In the genomic region with DNA sequence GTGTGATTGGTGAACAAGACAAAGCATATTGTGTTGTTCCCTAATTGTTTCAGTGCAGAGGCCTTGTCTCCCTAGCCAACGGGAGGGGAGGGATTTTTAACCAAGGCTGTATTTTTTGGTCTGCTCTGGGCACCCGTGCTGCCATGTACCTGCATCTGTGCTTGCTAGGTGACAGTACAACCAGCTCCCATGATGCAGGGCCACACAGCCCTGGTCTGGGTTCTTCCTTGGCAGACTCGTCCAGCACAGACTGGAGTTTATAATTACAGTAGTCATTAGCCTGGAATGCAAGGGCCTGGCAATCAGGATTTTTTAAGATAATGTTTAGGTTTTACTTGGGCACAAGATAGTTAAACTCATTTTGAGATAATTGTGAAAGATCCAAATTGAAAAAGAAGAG, we compare ENCODE assay signal across 23 cellular contexts. TPM values are rescaled to one million over a fixed set of nuclear protein-coding genes. Genes with fewer than 3 reads are reported as not detected.
DNase-seq lines count a peak whose midpoint lies in the region; ATAC-seq and TF ChIP-seq lines count a peak whose summit lies in the region.
"Had no signal": no experiment of that assay in that cellular context is flagged by ENCODE, and none has a peak within 500 bp of the region (broad histone marks: within the 10 kb centered on the region; RNA-seq: fewer than 3 reads in every experiment).

No MANE protein-coding gene starts in this region.

- H3K4me3 Mint-ChIP-seq in GM23338 (no peak overlapping the region), WTC11 (no peak overlapping the region)
- H3K4me3 Mint-ChIP-seq: CD4-positive, alpha-beta T cell; CD8-positive, alpha-beta memory T cell; HFFc6 had no signal

- H3K4me2 ChIP-seq in GM23338, result no peak overlapping the region
- no peak overlapping the region for H3K4me2 ChIP-seq in parathyroid adenoma (ENCODE audit: low read length)
- no peak overlapping the region for H3K4me2 ChIP-seq in PC-9
- H3K4me2 ChIP-seq: A549 had no signal

- H3K4me1 ChIP-seq in GM23338 (ENCODE audit: insufficient read depth) (peaks cover 51% of the 10 kb centered on the region), parathyroid adenoma (peaks cover 16% of the 10 kb centered on the region), upper lobe of right lung (peaks cover 28% of the 10 kb centered on the region), PC-9 (replicated peaks; ENCODE audit: insufficient read depth) (no peaks in the 10 kb centered on the region)
- H3K4me1 ChIP-seq: A549, BE2C had no signal

- no peaks in the 10 kb centered on the region; the same call in 2 of the 3 replicates for H3K9me3 Mint-ChIP-seq in GM23338
- H3K9me3 Mint-ChIP-seq in WTC11, result no peaks in the 10 kb centered on the region
- H3K9me3 Mint-ChIP-seq: CD4-positive, alpha-beta T cell; HFFc6 had no signal

- H3K27me3 Mint-ChIP-seq in GM23338 (ENCODE audit: insufficient read depth, low read depth, poor library complexity) (peaks cover 16% of the 10 kb centered on the region), WTC11 (ENCODE audit: low read depth) (no peaks in the 10 kb centered on the region)

- H3K27me3 ChIP-seq in GM23338 (ENCODE audit: insufficient read depth), result no peaks in the 10 kb centered on the region
- no peaks in the 10 kb centered on the region for H3K27me3 ChIP-seq in parathyroid adenoma (ENCODE audit: control insufficient read depth, insufficient read depth, low read length)
- no peaks in the 10 kb centered on the region for H3K27me3 ChIP-seq in upper lobe of right lung
- H3K27me3 ChIP-seq in PC-9 (ENCODE audit: insufficient read depth, low read depth), result no peaks in the 10 kb centered on the region
- H3K27me3 ChIP-seq: BE2C; BLaER1 treated with 17β-estradiol and CSF1 and Interleukin-3, amounts not matched to agents 10 nM and 100 nM had no signal

- H2AFZ ChIP-seq in GM23338, result no peak overlapping the region
- H2AFZ ChIP-seq in parathyroid adenoma, result peak overlapping the region; percentile 3
- H2AFZ ChIP-seq in PC-9, result no peak overlapping the region

- DNase-seq in GM23338 (ENCODE audit: low spot score) (no peak), WTC11 (ENCODE audit: low spot score) (no peak), upper lobe of right lung (peak; percentile 29), PC-9 (no peak), NOMO-1 treated with DMSO at 0.1 percent for 48 hours (lab: John Stamatoyannopoulos, UW; ENCODE audit: unreplicated experiment) (no peak), COR-L47 (lab: John Stamatoyannopoulos, UW) (no peak)
- DNase-seq: 8988T; ACHN; AML-193; BE2C; Calu3; CD4-positive, alpha-beta T cell; CD8-positive, alpha-beta memory T cell; DMS53; DMS79 treated with DMSO at 0.1 percent for 48 hours; GF-D8; GOT3; HFFc6 had no signal

- H3K36me3 ChIP-seq in GM23338 (ENCODE audit: insufficient read depth) (no peaks in the 10 kb centered on the region), parathyroid adenoma (ENCODE audit: control insufficient read depth, insufficient read depth, low read length) (no peaks in the 10 kb centered on the region), upper lobe of right lung (no peaks in the 10 kb centered on the region), PC-9 (ENCODE audit: low read depth) (no peaks in the 10 kb centered on the region)
- H3K36me3 ChIP-seq: BE2C, HAP-1 had no signal

- H3K27ac Mint-ChIP-seq in GM23338, result no peak overlapping the region
- H3K27ac Mint-ChIP-seq in WTC11, result peak overlapping the region; percentile 8; the same call in 1 of the 2 replicates
- H3K27ac Mint-ChIP-seq: CD14-positive monocyte; CD4-positive, alpha-beta T cell; HFFc6 had no signal

- TF ChIP-seq CTCF in GM23338 (conservative IDR thresholded peaks at IDR 0.05; ENCODE audit: low read depth in 2 of 2) (no peak), WTC11 (IDR thresholded peaks at IDR 0.05) (no peak), parathyroid adenoma (IDR thresholded peaks at IDR 0.05) (no peak), upper lobe of right lung (IDR thresholded peaks at IDR 0.05) (no peak), PC-9 (conservative IDR thresholded peaks at IDR 0.05) (no peak)

- 0 out of 2 replicates have a peak, but pooled peaks cover 7% of the 10 kb centered on the region for H3K9me2 ChIP-seq in GM23338 (ENCODE audit: insufficient read depth)
- no peaks in the 10 kb centered on the region for H3K9me2 ChIP-seq in PC-9 (ENCODE audit: insufficient read depth)

- H3K4me3 ChIP-seq in GM23338 (no peak overlapping the region), parathyroid adenoma (ENCODE audit: low read depth, low read length) (no peak overlapping the region), upper lobe of right lung (no peak overlapping the region), PC-9 (no peak overlapping the region)
- H3K4me3 ChIP-seq: A549; BLaER1 treated with 17β-estradiol and CSF1 and Interleukin-3, amounts not matched to agents 10 nM and 100 nM; HAP-1 had no signal

- ATAC-seq in GM23338, result no peak
- no peak for ATAC-seq in WTC11
- no peak for ATAC-seq in upper lobe of right lung
- ATAC-seq: A549 had no signal

- BruUV-seq in PC-9 (replicated peaks; lab: Mats Ljungman, UMichigan), result no TSS peak

- POLR2A ChIA-PET in WTC11 (lab: Charles Lee), result no interaction called here
- POLR2A ChIA-PET in PC-9 (lab: Charles Lee; ENCODE audit: unreplicated experiment), result no interaction called here

- H3F3A ChIP-seq in GM23338 (replicated peaks; ENCODE audit: low read depth) (peaks cover under 1% of the 10 kb centered on the region; the same call in 1 of the 2 replicates), PC-9 (ENCODE audit: insufficient read depth, low read depth) (no peaks in the 10 kb centered on the region)

- intact Hi-C loops in upper lobe of right lung (cut with DNase I), result no loop called here
- intact Hi-C loops in PC-9 (cut with micrococcal nuclease; ENCODE audit: unreplicated experiment), result loop anchor here (10.0 kb wide), 1 partner anchor 55 kb away; no protein-coding TSS in a partner anchor

- H3K4me1 Mint-ChIP-seq in GM23338, result peaks cover 77% of the 10 kb centered on the region
- H3K4me1 Mint-ChIP-seq in WTC11, result peaks cover 67% of the 10 kb centered on the region
- H3K4me1 Mint-ChIP-seq: CD8-positive, alpha-beta memory T cell had no signal

- H3K79me2 ChIP-seq in GM23338 (replicated peaks; ENCODE audit: insufficient read depth), result peaks cover 100% of the 10 kb centered on the region
- H3K79me2 ChIP-seq in parathyroid adenoma, result peaks cover 9% of the 10 kb centered on the region
- no peaks in the 10 kb centered on the region for H3K79me2 ChIP-seq in PC-9 (ENCODE audit: low read depth)

- H3K9ac ChIP-seq in parathyroid adenoma, result no peak overlapping the region
- H3K9ac ChIP-seq: BLaER1 treated with 17β-estradiol and CSF1 and Interleukin-3, amounts not matched to agents 10 nM and 100 nM had no signal

- H3K27ac ChIP-seq in GM23338 (ENCODE audit: low read depth), result peak overlapping the region; percentile 75
- peak overlapping the region; percentile 27 for H3K27ac ChIP-seq in parathyroid adenoma
- H3K27ac ChIP-seq in upper lobe of right lung, result no peak overlapping the region
- H3K27ac ChIP-seq in PC-9, result no peak overlapping the region
- H3K27ac ChIP-seq: A549; BLaER1 treated with 17β-estradiol and CSF1 and Interleukin-3, amounts not matched to agents 10 nM and 100 nM had no signal

- CTCF ChIA-PET in WTC11 (lab: Charles Lee), result interaction anchor here (1.4 to 1.7 kb wide), 2 partner anchors 9 to 16 kb away, joined by 3 to 5 read pairs; no protein-coding TSS in a partner anchor
- CTCF ChIA-PET in PC-9 (lab: Charles Lee), result no interaction called here

- H4K20me1 ChIP-seq in GM23338 (replicated peaks; ENCODE audit: insufficient read depth) (peaks cover 90% of the 10 kb centered on the region), PC-9 (ENCODE audit: insufficient read depth) (no peaks in the 10 kb centered on the region)
- H4K20me1 ChIP-seq: BLaER1 treated with 17β-estradiol and CSF1 and Interleukin-3, amounts not matched to agents 10 nM and 100 nM had no signal

- peaks cover 25% of the 10 kb centered on the region; the same call in 2 of the 3 replicates for H3K36me3 Mint-ChIP-seq in GM23338 (ENCODE audit: low read depth)
- H3K36me3 Mint-ChIP-seq in WTC11, result no peaks in the 10 kb centered on the region
- H3K36me3 Mint-ChIP-seq: CD14-positive monocyte; CD8-positive, alpha-beta memory T cell had no signal

- H3K9me3 ChIP-seq in parathyroid adenoma (ENCODE audit: control insufficient read depth, low read length), result no peaks in the 10 kb centered on the region
- no peaks in the 10 kb centered on the region for H3K9me3 ChIP-seq in upper lobe of right lung
- no peaks in the 10 kb centered on the region for H3K9me3 ChIP-seq in PC-9 (ENCODE audit: insufficient read depth, low read depth)
- H3K9me3 ChIP-seq: A549, BE2C, HAP-1 had no signal

TF ChIP-seq in GM23338, 12 proteins besides CTCF, POLR2A, EP300 and RAD21 (continues in another document):
- TF ChIP-seq STAT1 (IDR thresholded peaks at IDR 0.05; ENCODE audit: unreplicated experiment), result no peak
- TF ChIP-seq EZH2phosphoT487 (IDR thresholded peaks at IDR 0.05; ENCODE audit: unreplicated experiment), result no peak
- no peak for TF ChIP-seq ZNF114 (CRISPR knock-in tag; IDR thresholded peaks at IDR 0.05)
- no peak for TF ChIP-seq EZH2 (IDR thresholded peaks at IDR 0.05; ENCODE audit: low read depth, unreplicated experiment)

TF ChIP-seq in WTC11, 78 proteins besides CTCF, POLR2A, EP300 and RAD21 (continues in another document):
- TF ChIP-seq ZNF512 (CRISPR knock-in tag; IDR thresholded peaks at IDR 0.05; ENCODE audit: borderline replicate concordance) (no peak), EMX1 (CRISPR knock-in tag; IDR thresholded peaks at IDR 0.05) (no peak), SOX15 (CRISPR knock-in tag; IDR thresholded peaks at IDR 0.05) (no peak)
- TF ChIP-seq, protein P1, sequence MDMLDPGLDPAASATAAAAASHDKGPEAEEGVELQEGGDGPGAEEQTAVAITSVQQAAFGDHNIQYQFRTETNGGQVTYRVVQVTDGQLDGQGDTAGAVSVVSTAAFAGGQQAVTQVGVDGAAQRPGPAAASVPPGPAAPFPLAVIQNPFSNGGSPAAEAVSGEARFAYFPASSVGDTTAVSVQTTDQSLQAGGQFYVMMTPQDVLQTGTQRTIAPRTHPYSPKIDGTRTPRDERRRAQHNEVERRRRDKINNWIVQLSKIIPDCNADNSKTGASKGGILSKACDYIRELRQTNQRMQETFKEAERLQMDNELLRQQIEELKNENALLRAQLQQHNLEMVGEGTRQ (CRISPR knock-in tag; IDR thresholded peaks at IDR 0.05), result no peak

RNA-seq across cellular contexts. Expression of gene TCF7L1, which starts 36.4 kb away (rescaled TPM):
- total RNA-seq in GM23338 (2014; rRNA removed; shearing (Covaris generic)), result 42.4 and 47.3 TPM in 2 replicates
- polyA plus RNA-seq in GM23338 (2016; fragmentation: Nextera tagmentation; extraction: Ambion mirVana), result 101 and 113 TPM in 2 replicates
- total RNA-seq in WTC11 (2021) (104 to 108 TPM (median 106 TPM) in 3 replicates), upper lobe of right lung (21.1 TPM), PC-9 (2021) (2.3 and 2.8 TPM in 2 replicates)
- total RNA-seq: CD4-positive, alpha-beta T cell; CD8-positive, alpha-beta memory T cell had no signal

Comparison
In these comparisons a context has a peak if more than half of its experiments do, and no peak if none do; other contexts are left out.
1. H3K27ac ChIP-seq: peak in GM23338 (single experiment) and parathyroid adenoma (single experiment); none in upper lobe of right lung (single experiment) and PC-9 (single experiment).